In genomic region chr17:64777413-64778101, GRCh38 we compare ENCODE assay signal across 8 cellular contexts.
A peak's percentile ranks its signal among the peaks of the same experiment; 100 is the strongest.
DNase-seq lines count a peak whose midpoint lies in the region; ATAC-seq and TF ChIP-seq lines count a peak whose summit lies in the region.

No MANE protein-coding gene starts in this region.

- H3K27ac Mint-ChIP-seq in activated naive CD8-positive, alpha-beta T cell treated with anti-CD3 and anti-CD28 coated beads, Interleukin-2, amount 50 U/mL, for 24 hours: no peak overlapping the region

- peak; percentile 34 for DNase-seq in DMS53 treated with DMSO at 0.1 percent for 48 hours (lab: John Stamatoyannopoulos, UW; ENCODE audit: unreplicated experiment)
- DNase-seq in NCI-H1092 (lab: John Stamatoyannopoulos, UW): peak; percentile 51
- no peak for DNase-seq in activated naive CD8-positive, alpha-beta T cell treated with anti-CD3 and anti-CD28 coated beads, Interleukin-2, amount 50 U/mL, for 24 hours
- peak; percentile 62 for DNase-seq in superior temporal gyrus (ENCODE audit: extremely low spot score)
- no peak for DNase-seq in H4 (ENCODE audit: low spot score)
- DNase-seq in HEK293T (ENCODE audit: extremely low spot score): no peak

- POLR2A ChIA-PET in HEK293T (lab: Yijun Ruan, JAX): no interaction called here

- CTCF ChIA-PET in HEK293T (lab: Yijun Ruan, JAX): interaction anchor here (0.5 to 1.4 kb wide), 10 partner anchors 10 to 1109 kb away, joined by 3 to 5 read pairs (median 4); no protein-coding TSS in a partner anchor

- no peaks in the 10 kb centered on the region for H3K27me3 ChIP-seq in layer of hippocampus (ENCODE audit: control insufficient read depth, insufficient read depth, low read length)

- peak overlapping the region; percentile 49 for H3K4me3 Mint-ChIP-seq in activated naive CD8-positive, alpha-beta T cell treated with anti-CD3 and anti-CD28 coated beads, Interleukin-2, amount 50 U/mL, for 24 hours

- ATAC-seq in activated naive CD8-positive, alpha-beta T cell treated with anti-CD3 and anti-CD28 coated beads, Interleukin-2, amount 50 U/mL, for 24 hours: no peak
- ATAC-seq in GM19324 (IDR thresholded peaks at IDR 0.05; ENCODE audit: low FRiP score, unreplicated experiment): no peak

- H3K27ac ChIP-seq in layer of hippocampus (ENCODE audit: low read depth, low read length): peak overlapping the region; percentile 24

- peaks cover 27% of the 10 kb centered on the region for H3K4me1 Mint-ChIP-seq in activated naive CD8-positive, alpha-beta T cell treated with anti-CD3 and anti-CD28 coated beads, Interleukin-2, amount 50 U/mL, for 24 hours

- H3K36me3 Mint-ChIP-seq in activated naive CD8-positive, alpha-beta T cell treated with anti-CD3 and anti-CD28 coated beads, Interleukin-2, amount 50 U/mL, for 24 hours (ENCODE audit: low read depth): no peaks in the 10 kb centered on the region

- H3K27me3 Mint-ChIP-seq in activated naive CD8-positive, alpha-beta T cell treated with anti-CD3 and anti-CD28 coated beads, Interleukin-2, amount 50 U/mL, for 24 hours: peaks cover 12% of the 10 kb centered on the region

- H3K9me3 Mint-ChIP-seq in activated naive CD8-positive, alpha-beta T cell treated with anti-CD3 and anti-CD28 coated beads, Interleukin-2, amount 50 U/mL, for 24 hours: no peaks in the 10 kb centered on the region

TF ChIP-seq in HEK293T, 16 proteins besides CTCF, POLR2A, EP300 and RAD21:
- TF ChIP-seq HDGF (IDR thresholded peaks at IDR 0.05; ENCODE audit: borderline replicate concordance): no peak
- TF ChIP-seq TARDBP (IDR thresholded peaks at IDR 0.05): no peak
- TF ChIP-seq LEF1 (IDR thresholded peaks at IDR 0.05; ENCODE audit: borderline replicate concordance): no peak
- TF ChIP-seq PKNOX1 (IDR thresholded peaks at IDR 0.05): no peak
- TF ChIP-seq SP1 (IDR thresholded peaks at IDR 0.05): no peak
- no peak for TF ChIP-seq FOXM1 (IDR thresholded peaks at IDR 0.05; ENCODE audit: borderline replicate concordance)
- no peak for TF ChIP-seq ZNF384 (IDR thresholded peaks at IDR 0.05)
- TF ChIP-seq FOXK2 (IDR thresholded peaks at IDR 0.05): no peak
- no peak for TF ChIP-seq BHLHE40 (IDR thresholded peaks at IDR 0.05; ENCODE audit: borderline replicate concordance)
- no peak for TF ChIP-seq FOXA1 (IDR thresholded peaks at IDR 0.05)
- TF ChIP-seq ARNT (IDR thresholded peaks at IDR 0.05): no peak
- no peak for TF ChIP-seq SUZ12 (IDR thresholded peaks at IDR 0.05)
- TF ChIP-seq L3MBTL2 (conservative IDR thresholded peaks at IDR 0.05): no peak
- TF ChIP-seq NFRKB (IDR thresholded peaks at IDR 0.05): no peak
- no peak for TF ChIP-seq ELF4 (IDR thresholded peaks at IDR 0.05)
- TF ChIP-seq CTBP1 (IDR thresholded peaks at IDR 0.05; ENCODE audit: borderline replicate concordance): no peak

Comparison
In these comparisons a context has a peak if more than half of its experiments do, and no peak if none do; other contexts are left out.
1. DNase-seq: peak in DMS53 treated with DMSO at 0.1 percent for 48 hours (single experiment), NCI-H1092 (single experiment) and superior temporal gyrus (single experiment); none in activated naive CD8-positive, alpha-beta T cell treated with anti-CD3 and anti-CD28 coated beads, Interleukin-2, amount 50 U/mL, for 24 hours (single experiment), H4 (single experiment) and HEK293T (single experiment).